8 cellular contexts compared by ENCODE assay signal in genomic region chr5:77030097-77031071, GRCh38.
DNase-seq lines count a peak whose midpoint lies in the region; ATAC-seq lines count a peak whose summit lies in the region.

Gene AGGF1 (plus strand): TSS chr5:77030404. CDS start chr5:77030767, 363 bp downstream.

- peaks cover 14% of the 10 kb centered on the region for H3K36me3 ChIP-seq in BLaER1

- peak within 1 kb of the TSS; percentile 95 for H3K9ac ChIP-seq in BLaER1

- peak; percentile 95 for ATAC-seq in GM19328 (IDR thresholded peaks at IDR 0.05; ENCODE audit: unreplicated experiment)
- ATAC-seq in HG03520 (IDR thresholded peaks at IDR 0.05; ENCODE audit: unreplicated experiment), result peak; percentile 98

- DNase-seq in NCI-H69 (lab: John Stamatoyannopoulos, UW) (peak; percentile 98), dedifferentiated amniotic fluid mesenchymal stem cell (ENCODE audit: extremely low spot score) (peak; percentile 81), left kidney (ENCODE audit: low read depth, low spot score) (peak; percentile 98)
- DNase-seq in activated CD4-positive, alpha-beta T cell treated with anti-CD3 and anti-CD28 coated beads, Interleukin-2, amount 50 U/mL, for 24 hours (ENCODE audit: low read depth in 1 of 2, low spot score in 1 of 2), result peak; percentile 77 to 91
- peak; percentile 92 to 93 for DNase-seq in stimulated activated CD4-positive, alpha-beta T cell treated with anti-CD3 and anti-CD28 coated beads, Interleukin-2, amount 100 ng/mL, for 24 hours

- H3K9me3 ChIP-seq in BLaER1, result peaks cover 26% of the 10 kb centered on the region

- H3K4me3 ChIP-seq in BLaER1, result peak within 1 kb of the TSS; percentile 97

- peak within 1 kb of the TSS; percentile 96 for H3K27ac ChIP-seq in BLaER1

- H3K4me1 ChIP-seq in BLaER1, result peaks cover 22% of the 10 kb centered on the region

- H4K20me1 ChIP-seq in BLaER1, result peaks cover 18% of the 10 kb centered on the region; the same call in 1 of the 2 replicates

- H3K27me3 ChIP-seq in BLaER1, result no peaks in the 10 kb centered on the region

- peak within 1 kb of the TSS; percentile 92 for H3K4me2 ChIP-seq in BLaER1

Comparison
In these comparisons a context has a peak if more than half of its experiments do, and no peak if none do; other contexts are left out.
1. Peak in every context shown above with its lines: DNase-seq, ATAC-seq, H3K4me3 ChIP-seq and H3K27ac ChIP-seq.